ENCODE assay signal across 14 cellular contexts in the genomic region with DNA sequence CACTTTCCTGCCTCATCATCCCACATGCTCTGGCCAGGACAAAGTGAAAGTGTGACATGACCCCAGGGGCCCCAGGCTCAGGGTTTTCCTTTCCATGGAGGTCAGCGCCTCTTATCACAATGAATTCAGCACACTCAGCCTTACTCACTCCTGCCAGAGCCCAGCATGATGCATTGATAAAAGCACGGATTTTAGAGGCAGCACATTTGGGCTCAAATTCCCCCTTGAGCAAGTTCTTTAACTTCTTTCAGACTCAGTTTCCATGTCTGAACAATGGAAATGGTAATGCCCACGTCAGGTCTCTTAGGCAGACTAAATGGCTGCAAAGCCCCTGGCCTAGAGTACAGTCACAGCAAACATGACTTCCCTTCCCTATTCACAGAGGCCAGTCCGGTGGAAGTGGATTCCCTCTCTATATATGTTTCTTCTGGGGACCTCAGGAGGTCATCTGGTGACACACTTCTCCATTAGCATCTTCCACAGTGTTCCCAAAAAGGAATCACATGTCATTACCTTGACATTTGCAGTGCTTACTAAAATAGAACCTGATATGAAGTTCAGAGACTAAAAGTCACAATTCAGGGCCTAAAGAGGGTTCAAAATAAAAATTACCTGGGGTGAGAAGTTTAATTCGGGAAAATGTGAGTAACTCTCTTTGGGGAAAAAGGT.
DNase-seq lines count a peak whose midpoint lies in the region; ATAC-seq and TF ChIP-seq lines count a peak whose summit lies in the region.
"Had no signal": no experiment of that assay in that cellular context is flagged by ENCODE, and none has a peak within 500 bp of the region (broad histone marks: within the 10 kb centered on the region; RNA-seq: fewer than 3 reads in every experiment).

No MANE protein-coding gene starts in this region.

- H3K4me3 ChIP-seq in BLaER1 (no peak overlapping the region), brain microvascular endothelial cell (ENCODE audit: low read depth, low read length) (no peak overlapping the region)
- H3K4me3 ChIP-seq: colonic mucosa, mucosa of descending colon, suprapubic skin had no signal

- TF ChIP-seq CTCF in brain microvascular endothelial cell (IDR thresholded peaks at IDR 0.05; ENCODE audit: low read depth, low read length, missing control alignments), result no peak

- in situ Hi-C loops in brain microvascular endothelial cell (cut with HindIII; ENCODE audit: low pct_ligation_motif_present, low sequenced_read_pairs), result no loop called here

- peak; percentile 22 for DNase-seq in brain microvascular endothelial cell
- peak; percentile 81 for DNase-seq in islet precursor cell
- DNase-seq in activated CD4-positive, alpha-beta T cell treated with anti-CD3 and anti-CD28 coated beads for 48 hours, result no peak
- no peak for DNase-seq in medulla oblongata (ENCODE audit: extremely low spot score)
- no peak for DNase-seq in NOMO-1 treated with DMSO at 0.1 percent for 48 hours (lab: John Stamatoyannopoulos, UW; ENCODE audit: unreplicated experiment)
- DNase-seq: colonic mucosa; mucosa of descending colon; NCI-H1092; stimulated activated CD4-positive, alpha-beta T cell treated with anti-CD3 and anti-CD28 coated beads, Interleukin-15, amount 100 ng/mL, for 24 hours had no signal

- peak overlapping the region; percentile 18 for H3K4me2 ChIP-seq in BLaER1

- no peak overlapping the region for H3K9ac ChIP-seq in BLaER1

- peaks cover 18% of the 10 kb centered on the region for H3K4me1 ChIP-seq in BLaER1
- H3K4me1 ChIP-seq: colonic mucosa, suprapubic skin had no signal

- no peaks in the 10 kb centered on the region for H3K36me3 ChIP-seq in BLaER1
- no peaks in the 10 kb centered on the region for H3K36me3 ChIP-seq in KOPT-K1 (ENCODE audit: insufficient read depth, low read length)
- H3K36me3 ChIP-seq in brain microvascular endothelial cell (replicated peaks), result no peaks in the 10 kb centered on the region
- H3K36me3 ChIP-seq: colonic mucosa, suprapubic skin had no signal

- ATAC-seq in GM18909 (IDR thresholded peaks at IDR 0.05; ENCODE audit: poor library complexity, unreplicated experiment), result no peak
- ATAC-seq: activated CD4-positive, CD25-positive, alpha-beta regulatory T cell treated with anti-CD3 and anti-CD28 coated beads, Interleukin-2, amount 50 U/mL, for 24 hours had no signal

- no peaks in the 10 kb centered on the region for H3K9me3 ChIP-seq in BLaER1
- H3K9me3 ChIP-seq in KOPT-K1 (ENCODE audit: insufficient read depth, low read length, poor library complexity, severe bottlenecking), result no peaks in the 10 kb centered on the region
- H3K9me3 ChIP-seq: colonic mucosa, mucosa of descending colon, suprapubic skin had no signal

- no peaks in the 10 kb centered on the region for H4K20me1 ChIP-seq in BLaER1

- H3K27ac ChIP-seq in BLaER1 (no peak overlapping the region), KOPT-K1 (ENCODE audit: low read depth, low read length, poor library complexity, severe bottlenecking) (peak overlapping the region; percentile 52), brain microvascular endothelial cell (no peak overlapping the region)
- H3K27ac ChIP-seq: colonic mucosa, suprapubic skin had no signal

- no peaks in the 10 kb centered on the region for H3K27me3 ChIP-seq in BLaER1
- H3K27me3 ChIP-seq in brain microvascular endothelial cell (replicated peaks), result no peaks in the 10 kb centered on the region
- H3K27me3 ChIP-seq: colonic mucosa, suprapubic skin had no signal

Comparison
In these comparisons a context has a peak if more than half of its experiments do, and no peak if none do; other contexts are left out.
1. DNase-seq: peak in brain microvascular endothelial cell (single experiment) and islet precursor cell (single experiment); none in activated CD4-positive, alpha-beta T cell treated with anti-CD3 and anti-CD28 coated beads for 48 hours (single experiment), medulla oblongata (single experiment) and NOMO-1 treated with DMSO at 0.1 percent for 48 hours (single experiment).